14 cellular contexts compared by ENCODE assay signal in the genomic region with DNA sequence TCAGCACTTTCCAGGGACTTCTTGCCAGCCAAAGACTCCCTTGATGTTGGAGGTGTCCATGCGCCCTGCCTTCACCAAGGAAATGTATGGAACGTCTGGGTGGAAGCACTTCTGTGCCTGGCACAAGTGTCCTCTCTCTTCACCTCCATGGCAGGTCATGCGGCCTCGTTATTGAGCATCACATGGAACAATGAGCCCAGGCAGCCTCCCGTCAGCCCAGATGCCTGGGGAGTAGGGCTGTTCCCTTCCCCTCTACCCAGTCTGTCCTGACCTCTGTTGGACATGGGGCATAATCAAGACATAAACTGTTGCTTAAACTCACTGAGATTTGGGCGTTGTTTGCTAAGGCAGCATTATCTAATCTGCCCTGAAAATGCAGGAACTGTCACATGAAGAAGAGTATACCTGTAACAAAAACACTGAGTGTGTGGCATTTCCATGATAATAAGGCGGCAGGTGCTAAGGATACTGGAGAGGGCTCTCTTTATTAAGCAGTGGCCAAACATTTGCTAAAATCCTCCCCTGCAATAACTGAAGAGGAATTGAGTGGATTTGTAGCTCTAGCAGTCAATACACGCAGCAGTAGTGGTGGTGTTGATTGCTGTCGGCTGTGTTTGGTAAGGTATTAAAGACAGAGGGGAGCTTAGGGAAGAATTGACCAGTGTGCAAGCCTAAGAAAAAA.
"Had no signal": no experiment of that assay in that cellular context is flagged by ENCODE, and none has a peak within 500 bp of the region (broad histone marks: within the 10 kb centered on the region; RNA-seq: fewer than 3 reads in every experiment).

No MANE protein-coding gene starts in this region.

- H3K4me3 ChIP-seq: coronary artery had no signal

- H3K27ac ChIP-seq: coronary artery had no signal

- DNase-seq: activated CD4-positive, alpha-beta T cell treated with anti-CD3 and anti-CD28 coated beads, Interleukin-2, amount 10 ng/mL, durations not matched to agents 7 days and 5 days; activated CD8-positive, alpha-beta T cell treated with anti-CD3 and anti-CD28 coated beads, Interleukin-2, amount 10 ng/mL, durations not matched to agents 7 days and 5 days; activated naive CD4-positive, alpha-beta T cell treated with anti-CD3 and anti-CD28 coated beads, Interleukin-2, amount 10 ng/mL, durations not matched to agents 7 days and 5 days; activated naive CD8-positive, alpha-beta T cell treated with anti-CD3 and anti-CD28 coated beads, Interleukin-2, amount 50 U/mL, for 24 hours; activated T-cell treated with anti-CD3 and anti-CD28 coated beads, Interleukin-2, amount 50 U/mL, for 24 hours; anterior cingulate cortex; foreskin melanocyte; glutamatergic neuron; hippocampal formation; stimulated activated CD4-positive, alpha-beta T cell treated with anti-CD3 and anti-CD28 coated beads, Interleukin-12 subunit alpha, Interleukin-12 subunit beta, amount 100 ng/mL, for 4 hours; stimulated activated CD4-positive, alpha-beta T cell treated with anti-CD3 and anti-CD28 coated beads, Interleukin-1b, Interleukin-23, amount 100 ng/mL, for 48 hours; stimulated activated CD8-positive, alpha-beta memory T cell treated with anti-CD3 and anti-CD28 coated beads, Interleukin-4, amount 100 ng/mL, for 48 hours; stimulated activated naive CD4-positive, alpha-beta T cell had no signal
